9 cellular contexts compared by ENCODE assay signal in the genomic region with DNA sequence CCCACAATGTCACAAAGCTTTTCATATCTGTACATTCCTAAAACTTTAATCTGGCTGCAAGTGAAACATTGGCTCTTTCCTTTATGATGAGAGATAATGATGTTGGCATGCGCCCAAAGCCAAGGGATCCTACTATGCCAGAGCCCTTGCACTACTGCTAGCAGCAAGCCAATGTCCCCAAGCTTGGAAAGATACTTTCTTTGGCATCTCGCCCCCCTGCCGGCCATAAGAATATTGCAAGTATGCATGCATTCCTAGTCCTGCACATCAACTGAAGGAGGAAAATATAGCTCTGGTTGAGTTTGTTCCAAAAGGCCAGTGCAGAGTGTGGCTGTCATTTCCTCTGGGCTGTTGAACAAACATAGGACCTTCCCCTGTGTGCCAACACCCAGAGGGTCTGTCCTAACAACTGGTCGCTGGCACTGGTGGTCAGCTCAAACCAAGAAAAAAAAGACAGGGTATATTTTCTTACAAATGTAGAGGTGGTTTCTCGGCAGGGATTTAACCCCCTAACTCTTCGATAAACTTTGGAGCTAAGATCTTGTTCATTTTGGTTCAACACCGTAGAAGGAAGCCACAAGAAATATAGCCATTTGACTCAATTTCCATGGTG. TPM values are rescaled to one million over a fixed set of nuclear protein-coding genes. Genes with fewer than 3 reads are reported as not detected.
DNase-seq lines count a peak whose midpoint lies in the region; ATAC-seq and TF ChIP-seq lines count a peak whose summit lies in the region.
"Had no signal": no experiment of that assay in that cellular context is flagged by ENCODE, and none has a peak within 500 bp of the region (broad histone marks: within the 10 kb centered on the region; RNA-seq: fewer than 3 reads in every experiment).

No MANE protein-coding gene starts in this region.

- H3K27me3 ChIP-seq in tibial nerve, result no peaks in the 10 kb centered on the region

- peak overlapping the region in 5 of 6 donors; percentile 14 to 56 (median 36) for H3K27ac Mint-ChIP-seq in immature natural killer cell

- 68 to 69% methylated on average over 7 of the region's 7 CpGs for WGBS in tibial nerve, 2 donors

- no peak overlapping the region for H3K4me3 ChIP-seq in tibial nerve

- TF ChIP-seq EP300 in tibial nerve (IDR thresholded peaks at IDR 0.05), result no peak

- H3K27me3 Mint-ChIP-seq in immature natural killer cell (ENCODE audit: low read depth in 3 of 3), result no peaks in the 10 kb centered on the region

- H3K36me3 Mint-ChIP-seq in immature natural killer cell, result peaks cover 4 to 14% (median 8%) of the 10 kb centered on the region in 3 donors

- ATAC-seq in GM21825 (IDR thresholded peaks at IDR 0.05; ENCODE audit: unreplicated experiment), result no peak

- peaks cover 0 to 9% (median 0%) of the 10 kb centered on the region in 4 donors for H3K4me1 ChIP-seq in tibial nerve

- H3K27ac ChIP-seq in tibial nerve, result no peak overlapping the region
- H3K27ac ChIP-seq: epithelial cell of prostate had no signal

- no peak overlapping the region for H3K4me3 Mint-ChIP-seq in immature natural killer cell

- peaks cover 27 to 31% of the 10 kb centered on the region in 2 donors for H3K4me1 Mint-ChIP-seq in immature natural killer cell

- H3K9me3 ChIP-seq in tibial nerve, result no peaks in the 10 kb centered on the region

- H3K9me3 Mint-ChIP-seq in immature natural killer cell, result no peaks in the 10 kb centered on the region

- TF ChIP-seq CTCF in GM10266 (IDR thresholded peaks at IDR 0.05; ENCODE audit: control insufficient read depth, insufficient read depth, low read depth, missing control alignments) (peak; percentile 55), tibial nerve (IDR thresholded peaks at IDR 0.05) (peak; percentile 20 to 50 (median 30))

- no peak for TF ChIP-seq POLR2A in tibial nerve (IDR thresholded peaks at IDR 0.05)

- H3K36me3 ChIP-seq in tibial nerve, result no peaks in the 10 kb centered on the region

- peak; percentile 36 for DNase-seq in AG08395 (ENCODE audit: low spot score)
- DNase-seq in GM10266 (ENCODE audit: extremely low spot score), result peak; percentile 23
- peak; percentile 49 for DNase-seq in NCI-H460 (ENCODE audit: extremely low read depth, low read depth)
- DNase-seq in activated naive CD4-positive, alpha-beta T cell treated with anti-CD3 and anti-CD28 coated beads, Interleukin-2, amount 50 U/mL, for 16 hours, result peak; percentile 58
- peak in 1 of 3 donors; percentile 30 for DNase-seq in immature natural killer cell
- DNase-seq in tibial nerve (ENCODE audit: low spot score in 2 of 2), result peak in 1 of 2 donors; percentile 34
- no peak for DNase-seq in DMS153 treated with DMSO at 0.1 percent for 48 hours (lab: John Stamatoyannopoulos, UW; ENCODE audit: unreplicated experiment)

RNA-seq across cellular contexts. Expression of gene PLCXD2, which starts 41.5 kb away (rescaled TPM):
- 5.5 and 6.0 TPM in 2 replicates for total RNA-seq in NCI-H460 (2014; rRNA removed; shearing (Covaris generic))
- polyA plus RNA-seq in NCI-H460 (2014; cell fraction: nucleus; rRNA removed), result 1.3 and 2.3 TPM in 2 replicates
- 1 to 10 TPM in 2 of 3 donors, under 1 TPM in 1; 0.93 to 5.4 (median 2.2) TPM for polyA plus RNA-seq in immature natural killer cell
- under 1 TPM; 0.20 to 0.66 (median 0.36) TPM for total RNA-seq in tibial nerve
